1 cellular context compared by ENCODE assay signal in genomic region chr6:142820336-142821016, GRCh38.
TF ChIP-seq lines count a peak whose summit lies in the region.

No MANE protein-coding gene starts in this region.

TF ChIP-seq in GM23338, 12 proteins besides CTCF, POLR2A, EP300 and RAD21 (continued from another document):
- no peak for TF ChIP-seq REST (IDR thresholded peaks at IDR 0.05; ENCODE audit: unreplicated experiment)
- TF ChIP-seq ZNF114 (CRISPR knock-in tag; IDR thresholded peaks at IDR 0.05), result no peak
- TF ChIP-seq ZNF331 (CRISPR knock-in tag; IDR thresholded peaks at IDR 0.05; ENCODE audit: low read depth), result no peak
- TF ChIP-seq CREB1 (CRISPR knock-in tag; IDR thresholded peaks at IDR 0.05; ENCODE audit: low read depth), result no peak
- no peak for TF ChIP-seq NANOG (IDR thresholded peaks at IDR 0.05; ENCODE audit: borderline replicate concordance)
- TF ChIP-seq ETS1 (IDR thresholded peaks at IDR 0.05), result no peak
- no peak for TF ChIP-seq EZH2phosphoT487 (IDR thresholded peaks at IDR 0.05; ENCODE audit: unreplicated experiment)
- no peak for TF ChIP-seq JUNB (IDR thresholded peaks at IDR 0.05; ENCODE audit: unreplicated experiment)
- no peak for TF ChIP-seq POLR2AphosphoS5 (IDR thresholded peaks at IDR 0.05; ENCODE audit: low read depth)
